In genomic region chr11:108500169-108500568, GRCh38 we compare ENCODE assay signal across 1 cellular context.
TF ChIP-seq lines count a peak whose summit lies in the region.

No MANE protein-coding gene starts in this region.

TF ChIP-seq in SK-N-SH, 30 proteins besides CTCF, POLR2A, EP300 and RAD21:
- TF ChIP-seq, protein P1, sequence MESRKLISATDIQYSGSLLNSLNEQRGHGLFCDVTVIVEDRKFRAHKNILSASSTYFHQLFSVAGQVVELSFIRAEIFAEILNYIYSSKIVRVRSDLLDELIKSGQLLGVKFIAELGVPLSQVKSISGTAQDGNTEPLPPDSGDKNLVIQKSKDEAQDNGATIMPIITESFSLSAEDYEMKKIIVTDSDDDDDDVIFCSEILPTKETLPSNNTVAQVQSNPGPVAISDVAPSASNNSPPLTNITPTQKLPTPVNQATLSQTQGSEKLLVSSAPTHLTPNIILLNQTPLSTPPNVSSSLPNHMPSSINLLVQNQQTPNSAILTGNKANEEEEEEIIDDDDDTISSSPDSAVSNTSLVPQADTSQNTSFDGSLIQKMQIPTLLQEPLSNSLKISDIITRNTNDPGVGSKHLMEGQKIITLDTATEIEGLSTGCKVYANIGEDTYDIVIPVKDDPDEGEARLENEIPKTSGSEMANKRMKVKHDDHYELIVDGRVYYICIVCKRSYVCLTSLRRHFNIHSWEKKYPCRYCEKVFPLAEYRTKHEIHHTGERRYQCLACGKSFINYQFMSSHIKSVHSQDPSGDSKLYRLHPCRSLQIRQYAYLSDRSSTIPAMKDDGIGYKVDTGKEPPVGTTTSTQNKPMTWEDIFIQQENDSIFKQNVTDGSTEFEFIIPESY (IDR thresholded peaks at IDR 0.05; ENCODE audit: borderline replicate concordance, low read depth): no peak
- TF ChIP-seq RCOR1 (IDR thresholded peaks at IDR 0.05; ENCODE audit: low read length) (no peak), FOXM1 (IDR thresholded peaks at IDR 0.05; ENCODE audit: low read depth) (no peak), FOSL2 (IDR thresholded peaks at IDR 0.05; ENCODE audit: borderline replicate concordance, low read depth) (no peak), FOXJ3 (CRISPR knock-in tag; IDR thresholded peaks at IDR 0.05) (no peak), POLR2AphosphoS5 (IDR thresholded peaks at IDR 0.05; ENCODE audit: low read depth, low read length) (no peak), NRF1 (IDR thresholded peaks at IDR 0.05; ENCODE audit: low read depth, low read length) (no peak), MEF2A (IDR thresholded peaks at IDR 0.05; ENCODE audit: borderline replicate concordance, low read depth) (no peak), SIN3A (IDR thresholded peaks at IDR 0.05; ENCODE audit: borderline replicate concordance, low read depth, low read length) (no peak), CHD2 (IDR thresholded peaks at IDR 0.05; ENCODE audit: low read length, partially characterized antibody) (no peak), EZH2phosphoT487 (IDR thresholded peaks at IDR 0.05; ENCODE audit: borderline replicate concordance, low read depth) (no peak), RFX5 (IDR thresholded peaks at IDR 0.05; ENCODE audit: low read length) (no peak), NFIC (IDR thresholded peaks at IDR 0.05; ENCODE audit: borderline replicate concordance) (no peak), IRF3 (IDR thresholded peaks at IDR 0.05; ENCODE audit: low read depth, low read length) (no peak)
- TF ChIP-seq, protein P2, sequence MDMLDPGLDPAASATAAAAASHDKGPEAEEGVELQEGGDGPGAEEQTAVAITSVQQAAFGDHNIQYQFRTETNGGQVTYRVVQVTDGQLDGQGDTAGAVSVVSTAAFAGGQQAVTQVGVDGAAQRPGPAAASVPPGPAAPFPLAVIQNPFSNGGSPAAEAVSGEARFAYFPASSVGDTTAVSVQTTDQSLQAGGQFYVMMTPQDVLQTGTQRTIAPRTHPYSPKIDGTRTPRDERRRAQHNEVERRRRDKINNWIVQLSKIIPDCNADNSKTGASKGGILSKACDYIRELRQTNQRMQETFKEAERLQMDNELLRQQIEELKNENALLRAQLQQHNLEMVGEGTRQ (IDR thresholded peaks at IDR 0.05; ENCODE audit: borderline replicate concordance, low read depth, low read length): no peak
TF ChIP-seq in SK-N-SH: peak in this region for 0.
